In genomic region chr17:76501018-76501826, GRCh38 we compare ENCODE assay signal across 8 cellular contexts. TPM values are rescaled to one million over a fixed set of nuclear protein-coding genes. Genes with fewer than 3 reads are reported as not detected.
DNase-seq lines count a peak whose midpoint lies in the region; TF ChIP-seq lines count a peak whose summit lies in the region.

Gene RHBDF2 (minus strand): TSS chr17:76501423. CDS start chr17:76481524, 19,899 bp downstream.

- peak within 1 kb of the TSS; percentile 75 for H2BK12ac ChIP-seq in neuronal stem cell (ENCODE audit: low read length)

- H3K4me1 ChIP-seq in DOHH2 (ENCODE audit: control insufficient read depth, low read length) (peaks cover 62% of the 10 kb centered on the region), GM23248 (ENCODE audit: insufficient read depth) (peaks cover 9% of the 10 kb centered on the region), SJSA1 (replicated peaks) (peaks cover 49% of the 10 kb centered on the region), neuronal stem cell (ENCODE audit: control insufficient read depth in 2 of 2, insufficient read depth in 1 of 2, low read depth in 1 of 2, low read length in 2 of 2) (peaks cover 11 to 28% of the 10 kb centered on the region in 2 donors), subcutaneous abdominal adipose tissue (ENCODE audit: control insufficient read depth in 5 of 5, insufficient read depth in 5 of 5, low read length in 5 of 5) (peaks cover 5 to 59% (median 50%) of the 10 kb centered on the region in 5 donors)

- no peaks in the 10 kb centered on the region for H3K9me3 ChIP-seq in DOHH2 (ENCODE audit: control insufficient read depth, insufficient read depth, low read length)
- H3K9me3 ChIP-seq in GM23248 (ENCODE audit: low read depth) = no peaks in the 10 kb centered on the region
- no peaks in the 10 kb centered on the region for H3K9me3 ChIP-seq in SJSA1 (replicated peaks)
- no peaks in the 10 kb centered on the region for H3K9me3 ChIP-seq in neuronal stem cell (replicated peaks in 1 of 2; ENCODE audit: control insufficient read depth in 2 of 2, insufficient read depth in 1 of 2, low read depth in 1 of 2, low read length in 2 of 2)
- no peaks in the 10 kb centered on the region for H3K9me3 ChIP-seq in subcutaneous abdominal adipose tissue (ENCODE audit: control insufficient read depth in 5 of 5, low read length in 5 of 5)

- no peak within 1 kb of the TSS for H3K4ac ChIP-seq in neuronal stem cell (ENCODE audit: low read length)

- H4K20me1 ChIP-seq in DOHH2 (ENCODE audit: control insufficient read depth, insufficient read depth, low read depth, low read length) = no peaks in the 10 kb centered on the region
- no peaks in the 10 kb centered on the region for H4K20me1 ChIP-seq in GM23248 (ENCODE audit: insufficient read depth)

- TF ChIP-seq CTCF in DOHH2 (IDR thresholded peaks at IDR 0.05; ENCODE audit: low read depth, low read length, poor library complexity, severe bottlenecking) = no peak
- TF ChIP-seq CTCF in foreskin fibroblast (IDR thresholded peaks at IDR 0.05; ENCODE audit: low read depth, low read length) = no peak

- H2AFZ ChIP-seq in GM23248 (peak within 1 kb of the TSS; percentile 83), neuronal stem cell (ENCODE audit: low read length) (peak within 1 kb of the TSS; percentile 90)

- H3K27me3 ChIP-seq in DOHH2 (ENCODE audit: control insufficient read depth, low read length) = no peaks in the 10 kb centered on the region
- no peaks in the 10 kb centered on the region for H3K27me3 ChIP-seq in GM23248 (replicated peaks; ENCODE audit: insufficient read depth)
- H3K27me3 ChIP-seq in SJSA1 (replicated peaks) = no peaks in the 10 kb centered on the region
- peaks cover 5 to 75% (median 14%) of the 10 kb centered on the region in 3 experiments for H3K27me3 ChIP-seq in neuronal stem cell (ENCODE audit: control insufficient read depth in 3 of 3, insufficient read depth in 3 of 3, low read depth in 1 of 3, low read length in 3 of 3)
- H3K27me3 ChIP-seq in subcutaneous abdominal adipose tissue (ENCODE audit: control insufficient read depth in 5 of 5, insufficient read depth in 4 of 5, low read length in 5 of 5) = no peaks in the 10 kb centered on the region

- H3K14ac ChIP-seq in neuronal stem cell (ENCODE audit: low read length) = no peak within 1 kb of the TSS

- H3K79me1 ChIP-seq in neuronal stem cell (ENCODE audit: low read depth, low read length) = no peaks in the 10 kb centered on the region

- peak within 1 kb of the TSS; percentile 52 for H3K23ac ChIP-seq in neuronal stem cell (ENCODE audit: low read depth, low read length, poor library complexity)

- H4K8ac ChIP-seq in neuronal stem cell (ENCODE audit: low read depth, low read length) = peak within 1 kb of the TSS; percentile 56

- H3K4me3 ChIP-seq in DOHH2 (ENCODE audit: low read length) = peak within 1 kb of the TSS; percentile 95
- H3K4me3 ChIP-seq in GM23248 = peak within 1 kb of the TSS; percentile 74
- H3K4me3 ChIP-seq in SJSA1 = peak within 1 kb of the TSS; percentile 57
- peak within 1 kb of the TSS; percentile 49 to 61 for H3K4me3 ChIP-seq in foreskin fibroblast (ENCODE audit: low read depth in 1 of 2, low read length in 2 of 2)
- peak within 1 kb of the TSS; percentile 42 to 81 for H3K4me3 ChIP-seq in neuronal stem cell (ENCODE audit: low read length in 2 of 2)
- peak within 1 kb of the TSS; percentile 66 to 80 (median 67) for H3K4me3 ChIP-seq in subcutaneous abdominal adipose tissue (ENCODE audit: low read depth in 1 of 5, low read length in 5 of 5)

- H2AK5ac ChIP-seq in neuronal stem cell (ENCODE audit: low read depth, low read length) = peak within 1 kb of the TSS; percentile 97

- peaks cover 25% of the 10 kb centered on the region for H3K36me3 ChIP-seq in DOHH2 (ENCODE audit: control insufficient read depth, low read length)
- no peaks in the 10 kb centered on the region for H3K36me3 ChIP-seq in GM23248 (ENCODE audit: low read depth)
- no peaks in the 10 kb centered on the region for H3K36me3 ChIP-seq in SJSA1
- H3K36me3 ChIP-seq in neuronal stem cell (replicated peaks in 1 of 2; ENCODE audit: control insufficient read depth in 2 of 2, insufficient read depth in 2 of 2, low read length in 2 of 2) = no peaks in the 10 kb centered on the region
- no peaks in the 10 kb centered on the region for H3K36me3 ChIP-seq in subcutaneous abdominal adipose tissue (ENCODE audit: control insufficient read depth in 5 of 5, insufficient read depth in 5 of 5, low read length in 5 of 5)

- DNase-seq in GM23248 = peak; percentile 85
- DNase-seq in LoVo (ENCODE audit: low spot score) = peak; percentile 93
- peak; percentile 82 to 91 for DNase-seq in SJSA1 (ENCODE audit: low read depth in 1 of 2, low spot score in 2 of 2)
- peak; percentile 95 for DNase-seq in activated gamma-delta T cell treated with anti-CD3 and anti-CD28 coated beads, Interleukin-2, amount 50 U/mL, for 16 hours (ENCODE audit: low read depth)
- peak; percentile 69 to 89 for DNase-seq in foreskin fibroblast
- peak; percentile 78 for DNase-seq in neuronal stem cell (ENCODE audit: low spot score)

- H2BK15ac ChIP-seq in neuronal stem cell (ENCODE audit: low read length) = peak within 1 kb of the TSS; percentile 60

- peaks cover 3% of the 10 kb centered on the region for H3F3A ChIP-seq in DOHH2 (ENCODE audit: control insufficient read depth, insufficient read depth)
- H3F3A ChIP-seq in GM23248 (ENCODE audit: insufficient read depth) = peaks cover 6% of the 10 kb centered on the region; the same call in 1 of the 2 replicates

- H3K18ac ChIP-seq in neuronal stem cell (ENCODE audit: low read length) = peak within 1 kb of the TSS; percentile 90

- H3K27ac ChIP-seq in DOHH2 (ENCODE audit: low read depth, low read length) (peak within 1 kb of the TSS; percentile 24), GM23248 (no peak within 1 kb of the TSS), SJSA1 (0 out of 2 replicates have a peak within 1 kb of the TSS, but pooled peaks have one; percentile 5), neuronal stem cell (replicated peaks; ENCODE audit: low read length) (no peak within 1 kb of the TSS), subcutaneous abdominal adipose tissue (ENCODE audit: low read depth, low read length) (peak within 1 kb of the TSS; percentile 29)

- 2 to 3% methylated on average over 33 to 54 of the region's 72 CpGs for WGBS in GM23248 (ENCODE audit: low coverage in 1 of 2, low lambda C conversion rate in 2 of 2, missing lambda C conversion rate in 2 of 2), 2 experiments
- WGBS in neuronal stem cell (ENCODE audit: extremely low coverage in 2 of 2, insufficient read length in 2 of 2, insufficient replicate concordance in 1 of 2), 2 donors = no CpG with 5 or more reads among the region's 72 CpGs

- in situ Hi-C loops in GM23248 (cut with MboI) = no loop called here

- H3K4me2 ChIP-seq in DOHH2 (ENCODE audit: low read length) = peak within 1 kb of the TSS; percentile 92
- peak within 1 kb of the TSS; percentile 63 for H3K4me2 ChIP-seq in GM23248 (ENCODE audit: unreplicated experiment)
- H3K4me2 ChIP-seq in neuronal stem cell (ENCODE audit: insufficient read depth, low read length, poor library complexity, severe bottlenecking) = peak within 1 kb of the TSS; percentile 97

- H3K79me2 ChIP-seq in DOHH2 (ENCODE audit: control insufficient read depth, low read length) = peaks cover 45% of the 10 kb centered on the region
- H3K79me2 ChIP-seq in GM23248 (ENCODE audit: insufficient read depth) = peaks cover 5% of the 10 kb centered on the region

- H3K9ac ChIP-seq in GM23248 = peak within 1 kb of the TSS; percentile 68
- H3K9ac ChIP-seq in neuronal stem cell (ENCODE audit: low read depth, low read length, poor library complexity) = peak within 1 kb of the TSS; percentile 79
- peak within 1 kb of the TSS in 4 of 5 donors; percentile 52 to 87 (median 84) for H3K9ac ChIP-seq in subcutaneous abdominal adipose tissue (ENCODE audit: low read length in 5 of 5)

- peak within 1 kb of the TSS; percentile 85 for H2BK5ac ChIP-seq in neuronal stem cell (ENCODE audit: low read length)

- H3K9me2 ChIP-seq in DOHH2 (replicated peaks; ENCODE audit: control insufficient read depth, low read length) (no peaks in the 10 kb centered on the region), GM23248 (ENCODE audit: insufficient read depth) (no peaks in the 10 kb centered on the region)

- peak within 1 kb of the TSS; percentile 64 for H4K91ac ChIP-seq in neuronal stem cell (ENCODE audit: low read depth, low read length, poor library complexity)

- no peak within 1 kb of the TSS for H2BK120ac ChIP-seq in neuronal stem cell (ENCODE audit: low read depth, low read length)

RNA-seq across cellular contexts. Expression of gene RHBDF2, which starts in this region (rescaled TPM):
- 8.9 and 10.0 TPM in 2 replicates for total RNA-seq in GM23248 (2014; rRNA removed; shearing (Covaris generic))
- polyA plus RNA-seq in GM23248 (2016; fragmentation: Nextera tagmentation; extraction: Ambion mirVana) = 12.7 and 12.9 TPM in 2 replicates
- 5.8 and 9.2 TPM in 2 replicates for total RNA-seq in SJSA1 (2014; rRNA removed; shearing (Covaris generic))
- polyA plus RNA-seq in neuronal stem cell (2013, experiment 1 of 2) = 2.4 TPM
- polyA plus RNA-seq in neuronal stem cell (2013, experiment 2 of 2) = 2.3 TPM

Comparison
In these comparisons a context has a peak if more than half of its experiments do, and no peak if none do; other contexts are left out.
1. H3K27ac ChIP-seq: peak in DOHH2 (single experiment), SJSA1 (single experiment) and subcutaneous abdominal adipose tissue (single experiment); none in GM23248 (single experiment) and neuronal stem cell (single experiment).
2. Peak in every context shown above with its lines, with median percentiles within 50 percentile points of each other: H3K4me2 ChIP-seq, H3K4me3 ChIP-seq, DNase-seq and H3K9ac ChIP-seq.